11 cellular contexts compared by ENCODE assay signal in genomic region chr12:115253049-115253448, GRCh38.
"Had no signal": no experiment of that assay in that cellular context is flagged by ENCODE, and none has a peak within 500 bp of the region (broad histone marks: within the 10 kb centered on the region; RNA-seq: fewer than 3 reads in every experiment).

No MANE protein-coding gene starts in this region.

- DNase-seq: GM23248, GOT3, H7, H9, HCEC 1CT, HFFc6 had no signal

- H3K9me3 ChIP-seq: HAP-1 had no signal

- H3K4me3 ChIP-seq: GM23248, GM23338, HAP-1 had no signal

- ATAC-seq: GM23338, HCT116 had no signal

- FAIRE-seq: H1, H54 had no signal

- H3K36me3 ChIP-seq: HAP-1 had no signal

- H3K9ac ChIP-seq: GM23248 had no signal

- H3K4me2 ChIP-seq: GM23338 had no signal

- H3K27ac ChIP-seq: GM23248 had no signal

- H3K4me1 ChIP-seq: HAP-1 had no signal

- H2AFZ ChIP-seq: GM23248, GM23338 had no signal
